ENCODE assay signal across 8 cellular contexts in the genomic region with DNA sequence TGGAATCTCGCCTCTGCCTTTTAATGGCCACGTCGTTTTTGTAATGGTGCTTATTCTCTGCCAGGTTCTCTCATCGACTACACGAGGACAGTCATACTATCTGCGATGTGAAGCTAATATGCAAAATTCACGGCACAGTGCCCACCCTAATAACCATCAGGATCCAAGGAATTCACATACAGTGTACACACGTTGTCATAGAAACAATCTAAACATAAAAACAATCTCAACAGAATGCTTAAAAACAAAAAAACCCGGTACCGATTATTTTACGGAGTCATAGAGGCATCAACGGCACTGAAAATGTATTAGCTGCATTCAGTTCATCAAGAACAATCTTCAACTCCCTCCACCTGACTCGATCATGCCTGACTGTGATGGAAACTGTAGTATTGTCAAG. TPM values are rescaled to one million over a fixed set of nuclear protein-coding genes. Genes with fewer than 3 reads are reported as not detected.
DNase-seq lines count a peak whose midpoint lies in the region; ATAC-seq and TF ChIP-seq lines count a peak whose summit lies in the region.

No MANE protein-coding gene starts in this region.

- BruUV-seq in MCF 10A (replicated peaks; lab: Mats Ljungman, UMichigan), result no TSS peak

- TF ChIP-seq POLR2A in right lobe of liver (IDR thresholded peaks at IDR 0.05) (no peak), upper lobe of left lung (IDR thresholded peaks at IDR 0.05) (no peak)

- peak; percentile 5 for ATAC-seq in GM19043 (IDR thresholded peaks at IDR 0.05; ENCODE audit: low read depth, unreplicated experiment)
- peak in 2 of 4 donors; percentile 0 to 5 for ATAC-seq in right lobe of liver
- ATAC-seq in upper lobe of left lung (ENCODE audit: low FRiP score in 2 of 2), result peak in 1 of 2 donors; percentile 4

- POLR2A ChIA-PET in MCF 10A (lab: Yijun Ruan, JAX), result interaction anchor here (0.5 to 2.4 kb wide), 15 partner anchors 12 to 724 kb away, joined by 3 to 31 read pairs (median 4); partner anchors contain the start of genes AGK, BRAF and SSBP1

- no peak for TF ChIP-seq CTCF in MCF 10A (IDR thresholded peaks at IDR 0.05; ENCODE audit: unreplicated experiment)
- TF ChIP-seq CTCF in right lobe of liver (IDR thresholded peaks at IDR 0.05), result no peak
- no peak for TF ChIP-seq CTCF in upper lobe of left lung (IDR thresholded peaks at IDR 0.05)

- peaks cover 18% of the 10 kb centered on the region for H3K36me3 ChIP-seq in KOPT-K1 (ENCODE audit: insufficient read depth, low read length)
- H3K36me3 ChIP-seq in right lobe of liver, result peaks cover 0 to 10% (median 4%) of the 10 kb centered on the region in 4 donors
- peaks cover 0 to 12% (median 5%) of the 10 kb centered on the region in 4 donors for H3K36me3 ChIP-seq in upper lobe of left lung

- H3K27me3 ChIP-seq in right lobe of liver (no peaks in the 10 kb centered on the region), upper lobe of left lung (no peaks in the 10 kb centered on the region)

- peaks cover 7% of the 10 kb centered on the region for H3K9me3 ChIP-seq in KOPT-K1 (ENCODE audit: insufficient read depth, low read length, poor library complexity, severe bottlenecking)
- no peaks in the 10 kb centered on the region for H3K9me3 ChIP-seq in right lobe of liver
- no peaks in the 10 kb centered on the region for H3K9me3 ChIP-seq in upper lobe of left lung

- no peak for TF ChIP-seq EP300 in upper lobe of left lung (IDR thresholded peaks at IDR 0.05)

- peak overlapping the region; percentile 63 to 79 (median 69) for H3K4me3 ChIP-seq in right lobe of liver
- peak overlapping the region; percentile 18 to 85 (median 58) for H3K4me3 ChIP-seq in upper lobe of left lung

- CTCF ChIA-PET in MCF 10A (lab: Yijun Ruan, JAX), result interaction anchor here (0.6 to 5.7 kb wide), 22 partner anchors 9 to 995 kb away, joined by 3 to 145 read pairs (median 4); partner anchors contain the start of genes ADCK2 and BRAF

- H3K27ac ChIP-seq in KOPT-K1 (ENCODE audit: low read depth, low read length, poor library complexity, severe bottlenecking) (peak overlapping the region; percentile 90), right lobe of liver (peak overlapping the region; percentile 76 to 85 (median 81)), upper lobe of left lung (peak overlapping the region; percentile 80 to 88 (median 83))

- peak overlapping the region; percentile 85 for H3K4me3 Mint-ChIP-seq in MCF 10A (ENCODE audit: unreplicated experiment)

- DNase-seq in AG08396 (ENCODE audit: low spot score) (peak; percentile 10), MCF 10A (ENCODE audit: unreplicated experiment) (no peak), right lobe of liver (no peak), upper lobe of left lung (no peak), CD1c-positive myeloid dendritic cell (ENCODE audit: extremely low spot score) (no peak)
- DNase-seq in activated CD4-positive, CD25-positive, alpha-beta regulatory T cell treated with anti-CD3 and anti-CD28 coated beads, Interleukin-2, amount 50 U/mL, for 72 hours, result no peak

- H3K36me3 Mint-ChIP-seq in MCF 10A (ENCODE audit: insufficient read depth, unreplicated experiment), result peaks cover 16% of the 10 kb centered on the region

- peaks cover 0 to 19% (median 5%) of the 10 kb centered on the region in 4 donors for H3K4me1 ChIP-seq in right lobe of liver
- H3K4me1 ChIP-seq in upper lobe of left lung, result peaks cover 11 to 15% (median 13%) of the 10 kb centered on the region in 4 donors

- intact Hi-C loops in MCF 10A (cut with micrococcal nuclease), result loop anchor here (1.0 to 10.0 kb wide), 4 partner anchors 337 to 721 kb away; partner anchors contain the start of gene SSBP1
- intact Hi-C loops in right lobe of liver (cut with DNase I), result loop anchor here (10.0 kb wide), 1 partner anchor 199 kb away; no protein-coding TSS in a partner anchor

- peaks cover 20% of the 10 kb centered on the region for H3K27me3 Mint-ChIP-seq in MCF 10A (ENCODE audit: insufficient read depth, unreplicated experiment)

- peak overlapping the region; percentile 97 for H3K27ac Mint-ChIP-seq in MCF 10A (ENCODE audit: low read depth, unreplicated experiment)

- WGBS in right lobe of liver (ENCODE audit: insufficient coverage, low coverage, low lambda C conversion rate, missing lambda C conversion rate), result 7% methylated on average over 13 of the region's 13 CpGs
- 12 to 18% methylated on average over 13 of the region's 13 CpGs for WGBS in upper lobe of left lung, 2 donors

- peaks cover 16% of the 10 kb centered on the region for H3K4me1 Mint-ChIP-seq in MCF 10A (ENCODE audit: insufficient read depth, unreplicated experiment)

- H3K9me3 Mint-ChIP-seq in MCF 10A (ENCODE audit: unreplicated experiment), result peaks cover 7% of the 10 kb centered on the region

RNA-seq across cellular contexts. Expression of gene MRPS33, which starts 0.7 kb away (rescaled TPM):
- total RNA-seq in MCF 10A (2022) (49.7 and 58.6 TPM in 2 replicates), right lobe of liver (10 to 100 TPM; 26.0 to 44.4 (median 31.1) TPM), upper lobe of left lung (10 to 100 TPM in 5 of 6 donors, under 1 TPM in 1; under 0.01 to 32.7 (median 18.1) TPM)

RNA-seq across cellular contexts. Expression of gene TMEM178B, which starts 59.8 kb away (rescaled TPM):
- 0.02 TPM in 1 of 2 replicates, not detected in the other for total RNA-seq in MCF 10A (2022)
- under 1 TPM in 4 of 6 experiments, not detected in 2; under 0.01 to 0.53 (median 0.13) TPM for total RNA-seq in right lobe of liver
- total RNA-seq in upper lobe of left lung, result 1 to 10 TPM in 1 of 6 donors, under 1 TPM in 5; under 0.01 to 1.4 (median 0.32) TPM
